In the genomic region with DNA sequence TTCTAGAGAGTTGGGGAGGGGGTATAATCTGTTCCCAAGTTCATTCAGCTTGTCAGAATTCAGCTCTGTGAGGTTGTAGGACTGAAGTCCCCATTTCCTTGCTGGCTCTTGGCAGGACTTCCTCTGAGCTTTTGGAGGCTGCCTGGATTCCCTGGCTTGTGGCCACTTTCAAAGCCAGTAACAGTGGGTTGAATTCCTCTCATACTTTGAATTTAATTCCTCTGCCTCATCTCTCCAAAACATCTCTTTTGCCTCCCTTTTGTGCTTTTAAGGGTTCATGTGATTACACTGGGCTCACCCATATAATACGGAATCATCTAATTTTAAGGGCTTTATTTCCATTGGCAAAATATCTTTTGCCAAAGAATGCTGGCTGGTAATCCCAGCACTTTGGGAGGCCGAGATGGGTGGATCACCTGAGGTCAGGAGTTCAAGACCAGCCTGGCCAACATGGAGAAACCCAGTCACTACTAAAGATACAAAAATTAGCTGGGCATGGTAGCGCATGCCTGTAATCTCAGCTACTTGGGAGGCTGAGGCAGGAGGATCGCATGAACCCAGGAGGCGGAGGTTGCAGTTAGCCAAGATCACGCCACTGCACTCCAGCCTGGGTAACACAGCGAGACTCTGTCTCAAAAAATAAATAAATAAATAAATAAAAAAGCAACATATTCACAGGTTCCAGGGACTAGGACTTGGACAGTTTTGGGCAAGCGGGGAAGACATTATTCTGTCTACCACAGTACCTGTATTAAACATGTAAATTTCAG, we compare ENCODE assay signal across 8 cellular contexts. TPM values are rescaled to one million over a fixed set of nuclear protein-coding genes. Genes with fewer than 3 reads are reported as not detected.
DNase-seq lines count a peak whose midpoint lies in the region; ATAC-seq and TF ChIP-seq lines count a peak whose summit lies in the region.
"Not testable (repeated sequence)": the region's sequence is repeated elsewhere in the genome, so short reads cannot be mapped to it uniquely, and the experiment has no call there.

No MANE protein-coding gene starts in this region.

- not testable (repeated sequence) for H4K20me1 ChIP-seq in Karpas-422 (ENCODE audit: insufficient read depth, low read depth, low read length)

- not testable (repeated sequence) for H2AFZ ChIP-seq in Karpas-422 (ENCODE audit: low read length)

- H3K27ac Mint-ChIP-seq in T-helper 1 cell treated with Interleukin-12 subunit alpha and Interleukin-12 subunit beta and Interleukin-4 antibody, amounts not matched to agents 30 μg/mL and 1 μg/mL, for 36 hours: peak overlapping the region; percentile 99
- peak overlapping the region; percentile 70 to 96 for H3K27ac Mint-ChIP-seq in activated naive CD4-positive, alpha-beta T cell treated with anti-CD3 and anti-CD28 coated beads, Interleukin-2, amount 50 U/mL, for 72 hours
- peak overlapping the region; percentile 95 for H3K27ac Mint-ChIP-seq in memory B cell
- peak overlapping the region; percentile 89 for H3K27ac Mint-ChIP-seq in stimulated activated effector memory CD8-positive, alpha-beta T cell treated with anti-CD3 and anti-CD28 coated beads, Interleukin-12 subunit alpha, Interleukin-12 subunit beta, amount 100 ng/mL, for 72 hours

- peaks cover 14% of the 10 kb centered on the region for H3K36me3 Mint-ChIP-seq in T-helper 1 cell treated with Interleukin-12 subunit alpha and Interleukin-12 subunit beta and Interleukin-4 antibody, amounts not matched to agents 30 μg/mL and 1 μg/mL, for 36 hours (ENCODE audit: low read depth)
- H3K36me3 Mint-ChIP-seq in activated naive CD4-positive, alpha-beta T cell treated with anti-CD3 and anti-CD28 coated beads, Interleukin-2, amount 50 U/mL, for 72 hours: peaks cover 16 to 21% of the 10 kb centered on the region in 2 donors
- not testable (repeated sequence) for H3K36me3 Mint-ChIP-seq in memory B cell
- peaks cover 57% of the 10 kb centered on the region for H3K36me3 Mint-ChIP-seq in stimulated activated effector memory CD8-positive, alpha-beta T cell treated with anti-CD3 and anti-CD28 coated beads, Interleukin-12 subunit alpha, Interleukin-12 subunit beta, amount 100 ng/mL, for 72 hours

- not testable (repeated sequence) for TF ChIP-seq EP300 in esophagus muscularis mucosa (IDR thresholded peaks at IDR 0.05)

- H3K4me3 ChIP-seq in Karpas-422 (ENCODE audit: low read length) (peak overlapping the region; percentile 55), esophagus muscularis mucosa (peak overlapping the region in 1 of 4 donors; percentile 87)

- H3K4me3 Mint-ChIP-seq in T-helper 1 cell treated with Interleukin-12 subunit alpha and Interleukin-12 subunit beta and Interleukin-4 antibody, amounts not matched to agents 30 μg/mL and 1 μg/mL, for 36 hours: peak overlapping the region; percentile 50
- peak overlapping the region; percentile 12 for H3K4me3 Mint-ChIP-seq in memory B cell
- peak overlapping the region; percentile 91 for H3K4me3 Mint-ChIP-seq in stimulated activated effector memory CD8-positive, alpha-beta T cell treated with anti-CD3 and anti-CD28 coated beads, Interleukin-12 subunit alpha, Interleukin-12 subunit beta, amount 100 ng/mL, for 72 hours

- peak overlapping the region; percentile 92 for H3K4me2 ChIP-seq in Karpas-422 (ENCODE audit: low read depth, low read length, poor library complexity, severe bottlenecking)

- H3K9me2 ChIP-seq in Karpas-422 (replicated peaks; ENCODE audit: insufficient read depth, low read length): not testable (repeated sequence)

- 82% methylated on average over 8 of the region's 8 CpGs for WGBS in esophagus muscularis mucosa

- TF ChIP-seq POLR2A in esophagus muscularis mucosa (IDR thresholded peaks at IDR 0.05; ENCODE audit: low read depth): not testable (repeated sequence)

- H3K4me1 ChIP-seq in Karpas-422 (ENCODE audit: low read length) (peaks cover 56% of the 10 kb centered on the region), esophagus muscularis mucosa (peaks cover 21 to 54% (median 39%) of the 10 kb centered on the region in 4 donors)

- H3K27ac ChIP-seq in Karpas-422 (ENCODE audit: low read length): peak overlapping the region; percentile 92
- peak overlapping the region; percentile 95 to 98 (median 97) for H3K27ac ChIP-seq in esophagus muscularis mucosa (replicated peaks in 1 of 4)

- H3K9ac ChIP-seq in Karpas-422 (ENCODE audit: low read length): peak overlapping the region; percentile 66

- intact Hi-C loops in esophagus muscularis mucosa (cut with DNase I): loop anchor here (5.0 to 10.0 kb wide), 3 partner anchors 99 to 149 kb away; a partner anchor contains a TSS

- peaks cover 50% of the 10 kb centered on the region for H3K4me1 Mint-ChIP-seq in T-helper 1 cell treated with Interleukin-12 subunit alpha and Interleukin-12 subunit beta and Interleukin-4 antibody, amounts not matched to agents 30 μg/mL and 1 μg/mL, for 36 hours (ENCODE audit: low read depth)
- H3K4me1 Mint-ChIP-seq in memory B cell: peaks cover 31% of the 10 kb centered on the region
- H3K4me1 Mint-ChIP-seq in stimulated activated effector memory CD8-positive, alpha-beta T cell treated with anti-CD3 and anti-CD28 coated beads, Interleukin-12 subunit alpha, Interleukin-12 subunit beta, amount 100 ng/mL, for 72 hours: peaks cover 64% of the 10 kb centered on the region

- H3K27me3 ChIP-seq in Karpas-422 (ENCODE audit: low read length); esophagus muscularis mucosa: not testable (repeated sequence)

- ATAC-seq in activated naive CD4-positive, alpha-beta T cell treated with anti-CD3 and anti-CD28 coated beads, Interleukin-2, amount 50 U/mL, for 72 hours; memory B cell (ENCODE audit: low read depth); stimulated activated effector memory CD8-positive, alpha-beta T cell treated with anti-CD3 and anti-CD28 coated beads, Interleukin-12 subunit alpha, Interleukin-12 subunit beta, amount 100 ng/mL, for 72 hours: not testable (repeated sequence)

- not testable (repeated sequence) for H3K27me3 Mint-ChIP-seq in T-helper 1 cell treated with Interleukin-12 subunit alpha and Interleukin-12 subunit beta and Interleukin-4 antibody, amounts not matched to agents 30 μg/mL and 1 μg/mL, for 36 hours (ENCODE audit: low read depth); memory B cell

- not testable (repeated sequence) for H3K9me3 Mint-ChIP-seq in T-helper 1 cell treated with Interleukin-12 subunit alpha and Interleukin-12 subunit beta and Interleukin-4 antibody, amounts not matched to agents 30 μg/mL and 1 μg/mL, for 36 hours; activated naive CD4-positive, alpha-beta T cell treated with anti-CD3 and anti-CD28 coated beads, Interleukin-2, amount 50 U/mL, for 72 hours; memory B cell; stimulated activated effector memory CD8-positive, alpha-beta T cell treated with anti-CD3 and anti-CD28 coated beads, Interleukin-12 subunit alpha, Interleukin-12 subunit beta, amount 100 ng/mL, for 72 hours

- in situ Hi-C loops in ACHN (cut with HindIII; ENCODE audit: low pct_ligation_motif_present, low pct_unique_long_range_greater_than_20kb, low sequenced_read_pairs): not testable (repeated sequence)

- peak; percentile 78 for DNase-seq in ACHN
- DNase-seq in ELR (ENCODE audit: low read depth): peak; percentile 91
- DNase-seq in Karpas-422; activated naive CD4-positive, alpha-beta T cell treated with anti-CD3 and anti-CD28 coated beads, Interleukin-2, amount 50 U/mL, for 72 hours (ENCODE audit: low spot score in 2 of 2); esophagus muscularis mucosa (ENCODE audit: extremely low spot score); memory B cell (ENCODE audit: low spot score in 2 of 2); stimulated activated effector memory CD8-positive, alpha-beta T cell treated with anti-CD3 and anti-CD28 coated beads, Interleukin-12 subunit alpha, Interleukin-12 subunit beta, amount 100 ng/mL, for 72 hours (ENCODE audit: low spot score in 2 of 2): not testable (repeated sequence)

- H3K9me3 ChIP-seq in Karpas-422 (ENCODE audit: low read length); esophagus muscularis mucosa: not testable (repeated sequence)

- not testable (repeated sequence) for TF ChIP-seq CTCF in esophagus muscularis mucosa (IDR thresholded peaks at IDR 0.05)

- not testable (repeated sequence) for H3K36me3 ChIP-seq in Karpas-422 (ENCODE audit: insufficient read depth, low read length); esophagus muscularis mucosa

- H3K79me2 ChIP-seq in Karpas-422 (ENCODE audit: low read length): peaks cover 30% of the 10 kb centered on the region

RNA-seq across cellular contexts. Expression of a gene that starts 2.0 kb away (rescaled TPM):
- total RNA-seq in Karpas-422 (2014; rRNA removed; shearing (Covaris generic); ENCODE audit: low replicate concordance): 39.9 and 63.6 TPM in 2 replicates
- total RNA-seq in activated naive CD4-positive, alpha-beta T cell treated with anti-CD3 and anti-CD28 coated beads, Interleukin-2, amount 50 U/mL, for 72 hours: 100 to 1,000 TPM; 153 to 195 TPM
- total RNA-seq in esophagus muscularis mucosa: 10 to 100 TPM; 56.5 to 66.7 (median 61.8) TPM

Comparison
In these comparisons a context has a peak if more than half of its experiments do, and no peak if none do; other contexts are left out.
1. H3K4me3 Mint-ChIP-seq: peak in every context shown above with its lines; median percentile 91 in stimulated activated effector memory CD8-positive, alpha-beta T cell treated with anti-CD3 and anti-CD28 coated beads, Interleukin-12 subunit alpha, Interleukin-12 subunit beta, amount 100 ng/mL, for 72 hours; 50 in T-helper 1 cell treated with Interleukin-12 subunit alpha and Interleukin-12 subunit beta and Interleukin-4 antibody, amounts not matched to agents 30 μg/mL and 1 μg/mL, for 36 hours; 12 in memory B cell.